Comparison of ENCODE assay signal across 16 cellular contexts in genomic region chr7:22435720-22436119, GRCh38.
DNase-seq lines count a peak whose midpoint lies in the region; ATAC-seq and TF ChIP-seq lines count a peak whose summit lies in the region.
"Had no signal": no experiment of that assay in that cellular context is flagged by ENCODE, and none has a peak within 500 bp of the region (broad histone marks: within the 10 kb centered on the region; RNA-seq: fewer than 3 reads in every experiment).

No MANE protein-coding gene starts in this region.

- no peaks in the 10 kb centered on the region for H3K27me3 Mint-ChIP-seq in CD8-positive, alpha-beta T cell (ENCODE audit: low read depth)
- H3K27me3 Mint-ChIP-seq: brain had no signal

- no peak for TF ChIP-seq CTCF in GM06990 (IDR thresholded peaks at IDR 0.05; ENCODE audit: insufficient read depth, low read length, poor library complexity, severe bottlenecking)
- no peak for TF ChIP-seq CTCF in OCI-LY7 (conservative IDR thresholded peaks at IDR 0.05; ENCODE audit: low read length)
- no peak for TF ChIP-seq CTCF in CD8-positive, alpha-beta T cell (IDR thresholded peaks at IDR 0.05)

- peak overlapping the region; percentile 99 for H3K27ac ChIP-seq in OCI-LY7 (ENCODE audit: low read depth, low read length, poor library complexity, severe bottlenecking)
- H3K27ac ChIP-seq in CD8-positive, alpha-beta T cell (ENCODE audit: low read depth, low read length): no peak overlapping the region
- H3K27ac ChIP-seq: GM23248, lower lobe of right lung, neural progenitor cell had no signal

- no peaks in the 10 kb centered on the region for H3K27me3 ChIP-seq in GM06990 (replicated peaks; ENCODE audit: control insufficient read depth, insufficient read depth, low read length)
- no peaks in the 10 kb centered on the region for H3K27me3 ChIP-seq in CD8-positive, alpha-beta T cell (ENCODE audit: insufficient read depth, low read length)
- H3K27me3 ChIP-seq: neural progenitor cell had no signal

- H3K79me2 ChIP-seq in OCI-LY7 (ENCODE audit: insufficient read depth, low read depth, low read length): no peaks in the 10 kb centered on the region

- peak overlapping the region; percentile 73 for H3K4me2 ChIP-seq in OCI-LY7 (ENCODE audit: low read length)
- H3K4me2 ChIP-seq: neural progenitor cell, SK-N-SH had no signal

- POLR2A ChIA-PET in OCI-LY7 (lab: Charles Lee): interaction anchor here (0.7 to 7.2 kb wide), 10 partner anchors 9 to 249 kb away, joined by 3 to 97 read pairs (median 4); no protein-coding TSS in a partner anchor
- POLR2A ChIA-PET in CD8-positive, alpha-beta T cell (lab: Charles Lee): no interaction called here

- CTCF ChIA-PET in OCI-LY7 (lab: Charles Lee; ENCODE audit: unreplicated experiment): interaction anchor here (1.2 to 1.8 kb wide), 3 partner anchors 10 to 79 kb away, joined by 3 to 5 read pairs (median 3); no protein-coding TSS in a partner anchor
- CTCF ChIA-PET in CD8-positive, alpha-beta T cell (lab: Charles Lee): no interaction called here

- peaks cover 96% of the 10 kb centered on the region for H3K4me1 ChIP-seq in OCI-LY7 (ENCODE audit: insufficient read depth, low read length, poor library complexity, severe bottlenecking)
- no peaks in the 10 kb centered on the region for H3K4me1 ChIP-seq in CD8-positive, alpha-beta T cell (ENCODE audit: insufficient read depth, low read length)
- H3K4me1 ChIP-seq: lower lobe of right lung had no signal

- H3K36me3 ChIP-seq in GM06990 (ENCODE audit: control insufficient read depth, insufficient read depth, low read length) (no peaks in the 10 kb centered on the region), OCI-LY7 (ENCODE audit: insufficient read depth, low read length) (no peaks in the 10 kb centered on the region)
- no peaks in the 10 kb centered on the region for H3K36me3 ChIP-seq in CD8-positive, alpha-beta T cell (ENCODE audit: insufficient read depth, low read length)
- H3K36me3 ChIP-seq: lower lobe of right lung, neural progenitor cell had no signal

- H2AFZ ChIP-seq in OCI-LY7 (ENCODE audit: low read length): peak overlapping the region; percentile 36; the same call in 1 of the 2 replicates
- H2AFZ ChIP-seq: GM23248, neural progenitor cell had no signal

- BruUV-seq in OCI-LY7 (replicated peaks; lab: Mats Ljungman, UMichigan): no TSS peak

- ATAC-seq in GM19395 (IDR thresholded peaks at IDR 0.05; ENCODE audit: unreplicated experiment) (peak; percentile 1), HG03095 (IDR thresholded peaks at IDR 0.05; ENCODE audit: unreplicated experiment) (peak; percentile 13), left ventricle myocardium superior (no peak)
- no peak for ATAC-seq in CD8-positive, alpha-beta T cell
- ATAC-seq: lower lobe of right lung; stimulated activated naive CD8-positive, alpha-beta T cell treated with anti-CD3 and anti-CD28 coated beads, Interleukin-15, amount 100 ng/mL, for 72 hours had no signal

- H3K4me1 Mint-ChIP-seq in CD8-positive, alpha-beta T cell (ENCODE audit: low read depth): peaks cover 2% of the 10 kb centered on the region
- H3K4me1 Mint-ChIP-seq: brain; CD14-positive monocyte; stimulated activated naive CD8-positive, alpha-beta T cell treated with anti-CD3 and anti-CD28 coated beads, Interleukin-15, amount 100 ng/mL, for 72 hours had no signal

- intact Hi-C loops in OCI-LY7 (cut with micrococcal nuclease; ENCODE audit: unreplicated experiment) (no loop called here), left ventricle myocardium superior (cut with micrococcal nuclease) (no loop called here)
- intact Hi-C loops in CD8-positive, alpha-beta T cell (cut with DNase I, micrococcal nuclease): no loop called here

- H3K9me2 ChIP-seq in OCI-LY7 (ENCODE audit: insufficient read depth, low read length): no peaks in the 10 kb centered on the region
- H3K9me2 ChIP-seq: SK-N-SH had no signal

- peaks cover 5% of the 10 kb centered on the region; the same call in 1 of the 2 replicates for H3K9me3 ChIP-seq in OCI-LY7 (ENCODE audit: low read length)
- H3K9me3 ChIP-seq in CD8-positive, alpha-beta T cell (ENCODE audit: low read length): no peaks in the 10 kb centered on the region
- H3K9me3 ChIP-seq: lower lobe of right lung had no signal

- no peaks in the 10 kb centered on the region for H3K36me3 Mint-ChIP-seq in CD8-positive, alpha-beta T cell
- H3K36me3 Mint-ChIP-seq: brain, CD14-positive monocyte, neural progenitor cell had no signal

- H4K20me1 ChIP-seq in OCI-LY7 (ENCODE audit: insufficient read depth, low read length): no peaks in the 10 kb centered on the region

- DNase-seq in GM06990 (ENCODE audit: extremely low read depth, insufficient read length) (no peak), OCI-LY7 (ENCODE audit: low spot score) (peak; percentile 59), Ammon's horn (ENCODE audit: low spot score) (no peak), H4 (ENCODE audit: low spot score) (no peak), left ventricle myocardium superior (no peak)
- no peak for DNase-seq in CD8-positive, alpha-beta T cell
- DNase-seq: GM23248; lower lobe of right lung; NCI-H187; SK-N-SH; stimulated activated naive CD8-positive, alpha-beta T cell treated with anti-CD3 and anti-CD28 coated beads, Interleukin-15, amount 100 ng/mL, for 72 hours had no signal

- H3K4me3 ChIP-seq in GM06990 (replicated peaks; ENCODE audit: low read depth, low read length) (peak overlapping the region; percentile 23), OCI-LY7 (ENCODE audit: low read depth, low read length, poor library complexity, severe bottlenecking) (peak overlapping the region; percentile 51)
- H3K4me3 ChIP-seq in CD8-positive, alpha-beta T cell (ENCODE audit: low read depth, low read length): no peak overlapping the region
- H3K4me3 ChIP-seq: GM23248, lower lobe of right lung, neural progenitor cell had no signal

- no peak overlapping the region for H3K27ac Mint-ChIP-seq in CD8-positive, alpha-beta T cell
- H3K27ac Mint-ChIP-seq: brain; CD14-positive monocyte; neural progenitor cell; stimulated activated naive CD8-positive, alpha-beta T cell treated with anti-CD3 and anti-CD28 coated beads, Interleukin-15, amount 100 ng/mL, for 72 hours had no signal

- H3K4me3 Mint-ChIP-seq in CD8-positive, alpha-beta T cell: no peak overlapping the region
- H3K4me3 Mint-ChIP-seq: brain; CD14-positive monocyte; neural progenitor cell; stimulated activated naive CD8-positive, alpha-beta T cell treated with anti-CD3 and anti-CD28 coated beads, Interleukin-15, amount 100 ng/mL, for 72 hours had no signal

- no peaks in the 10 kb centered on the region for H3K9me3 Mint-ChIP-seq in CD8-positive, alpha-beta T cell
- H3K9me3 Mint-ChIP-seq: neural progenitor cell; stimulated activated naive CD8-positive, alpha-beta T cell treated with anti-CD3 and anti-CD28 coated beads, Interleukin-15, amount 100 ng/mL, for 72 hours had no signal

Comparison
In these comparisons a context has a peak if more than half of its experiments do, and no peak if none do; other contexts are left out.
1. ATAC-seq: peak in GM19395 (single experiment) and HG03095 (single experiment); none in CD8-positive, alpha-beta T cell (single experiment) and left ventricle myocardium superior (single experiment).